22 cellular contexts compared by ENCODE assay signal in the genomic region with DNA sequence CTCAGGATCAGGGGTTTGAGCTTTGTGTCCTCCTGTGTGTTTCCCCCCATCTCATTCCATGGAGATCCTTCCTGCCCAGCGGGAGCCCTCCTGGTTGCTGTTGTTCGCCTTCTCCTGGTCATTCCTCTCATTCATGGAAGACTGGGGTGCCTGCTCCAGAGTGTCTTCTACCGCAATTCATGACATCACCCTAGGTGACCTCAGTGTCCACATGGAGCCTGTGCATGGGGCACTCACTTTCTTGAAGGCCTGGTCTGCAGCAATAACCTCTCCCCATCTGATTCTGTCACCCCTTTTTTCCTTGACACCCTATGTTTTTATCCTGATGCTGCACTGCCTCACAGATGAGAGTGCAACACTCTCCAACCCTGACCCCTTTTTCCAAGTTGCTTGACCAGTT. TPM values are rescaled to one million over a fixed set of nuclear protein-coding genes. Genes with fewer than 3 reads are reported as not detected.
DNase-seq lines count a peak whose midpoint lies in the region; ATAC-seq and TF ChIP-seq lines count a peak whose summit lies in the region.
"Had no signal": no experiment of that assay in that cellular context is flagged by ENCODE, and none has a peak within 500 bp of the region (broad histone marks: within the 10 kb centered on the region; RNA-seq: fewer than 3 reads in every experiment).

No MANE protein-coding gene starts in this region.

- no peaks in the 10 kb centered on the region for H3K9me3 ChIP-seq in OCI-LY3 (ENCODE audit: insufficient read depth, low read length)
- H3K9me3 ChIP-seq in hepatocyte (ENCODE audit: low read depth): no peaks in the 10 kb centered on the region
- H3K9me3 ChIP-seq: BLaER1 treated with 17β-estradiol and CSF1 and Interleukin-3, amounts not matched to agents 10 nM and 100 nM; MG63 had no signal

- H3K4me3 ChIP-seq in OCI-LY3 (ENCODE audit: low read length) (no peak overlapping the region), hepatocyte (no peak overlapping the region)
- H3K4me3 ChIP-seq: BLaER1 treated with 17β-estradiol and CSF1 and Interleukin-3, amounts not matched to agents 10 nM and 100 nM; MG63 had no signal

- H3K4me1 Mint-ChIP-seq in activated naive CD8-positive, alpha-beta T cell treated with anti-CD3 and anti-CD28 coated beads, Interleukin-2, amount 10 ng/mL, durations not matched to agents 7 days and 5 days: peaks cover 14% of the 10 kb centered on the region
- peaks cover 31% of the 10 kb centered on the region for H3K4me1 Mint-ChIP-seq in activated naive CD8-positive, alpha-beta T cell treated with anti-CD3 and anti-CD28 coated beads, Interleukin-2, amount 50 U/mL, for 24 hours
- peaks cover 21% of the 10 kb centered on the region for H3K4me1 Mint-ChIP-seq in activated CD4-positive, alpha-beta T cell treated with anti-CD3 and anti-CD28 coated beads for 36 hours

- CTCF ChIA-PET in activated CD4-positive, alpha-beta T cell treated with anti-CD3 and anti-CD28 coated beads for 36 hours (lab: Charles Lee): interaction anchor here (0.6 kb wide), 1 partner anchor 11 kb away, joined by 4 read pairs; no protein-coding TSS in a partner anchor

- H3K27me3 ChIP-seq in OCI-LY3 (ENCODE audit: low read depth, low read length): no peaks in the 10 kb centered on the region
- no peaks in the 10 kb centered on the region for H3K27me3 ChIP-seq in hepatocyte
- H3K27me3 ChIP-seq: BLaER1 treated with 17β-estradiol and CSF1 and Interleukin-3, amounts not matched to agents 10 nM and 100 nM; MG63 had no signal

- intact Hi-C loops in activated CD4-positive, alpha-beta T cell treated with anti-CD3 and anti-CD28 coated beads for 36 hours (cut with DNase I, micrococcal nuclease): no loop called here

- no peaks in the 10 kb centered on the region for H3K36me3 Mint-ChIP-seq in activated naive CD8-positive, alpha-beta T cell treated with anti-CD3 and anti-CD28 coated beads, Interleukin-2, amount 10 ng/mL, durations not matched to agents 7 days and 5 days
- no peaks in the 10 kb centered on the region for H3K36me3 Mint-ChIP-seq in activated naive CD8-positive, alpha-beta T cell treated with anti-CD3 and anti-CD28 coated beads, Interleukin-2, amount 50 U/mL, for 24 hours (ENCODE audit: low read depth)
- no peaks in the 10 kb centered on the region for H3K36me3 Mint-ChIP-seq in activated CD4-positive, alpha-beta T cell treated with anti-CD3 and anti-CD28 coated beads for 36 hours (ENCODE audit: low read depth)
- H3K36me3 Mint-ChIP-seq: CD4-positive, alpha-beta memory T cell had no signal

- peak overlapping the region; percentile 65; the same call in 1 of the 2 replicates for H3K9ac ChIP-seq in OCI-LY3 (ENCODE audit: low read length)
- H3K9ac ChIP-seq: BLaER1 treated with 17β-estradiol and CSF1 and Interleukin-3, amounts not matched to agents 10 nM and 100 nM had no signal

- no peak overlapping the region for H3K4me3 Mint-ChIP-seq in activated naive CD8-positive, alpha-beta T cell treated with anti-CD3 and anti-CD28 coated beads, Interleukin-2, amount 10 ng/mL, durations not matched to agents 7 days and 5 days
- H3K4me3 Mint-ChIP-seq in activated naive CD8-positive, alpha-beta T cell treated with anti-CD3 and anti-CD28 coated beads, Interleukin-2, amount 50 U/mL, for 24 hours: no peak overlapping the region
- no peak overlapping the region for H3K4me3 Mint-ChIP-seq in activated CD4-positive, alpha-beta T cell treated with anti-CD3 and anti-CD28 coated beads for 36 hours
- H3K4me3 Mint-ChIP-seq: CD4-positive, alpha-beta memory T cell had no signal

- no peaks in the 10 kb centered on the region for H3K9me2 ChIP-seq in hepatocyte (replicated peaks; ENCODE audit: insufficient read depth)

- no peak for ATAC-seq in activated naive CD8-positive, alpha-beta T cell treated with anti-CD3 and anti-CD28 coated beads, Interleukin-2, amount 10 ng/mL, durations not matched to agents 7 days and 5 days (ENCODE audit: low read depth)
- no peak for ATAC-seq in activated naive CD8-positive, alpha-beta T cell treated with anti-CD3 and anti-CD28 coated beads, Interleukin-2, amount 50 U/mL, for 24 hours
- ATAC-seq in activated CD4-positive, alpha-beta T cell treated with anti-CD3 and anti-CD28 coated beads for 36 hours: no peak
- ATAC-seq: HCT116 had no signal

- peak overlapping the region; percentile 11 for H3K27ac Mint-ChIP-seq in activated naive CD8-positive, alpha-beta T cell treated with anti-CD3 and anti-CD28 coated beads, Interleukin-2, amount 10 ng/mL, durations not matched to agents 7 days and 5 days
- H3K27ac Mint-ChIP-seq in activated naive CD8-positive, alpha-beta T cell treated with anti-CD3 and anti-CD28 coated beads, Interleukin-2, amount 50 U/mL, for 24 hours: no peak overlapping the region
- no peak overlapping the region for H3K27ac Mint-ChIP-seq in activated CD4-positive, alpha-beta T cell treated with anti-CD3 and anti-CD28 coated beads for 36 hours

- H3K79me2 ChIP-seq in OCI-LY3 (ENCODE audit: low read length) (peaks cover 71% of the 10 kb centered on the region), hepatocyte (peaks cover 11% of the 10 kb centered on the region)

- H4K20me1 ChIP-seq in OCI-LY3 (ENCODE audit: insufficient read depth, low read length): no peaks in the 10 kb centered on the region
- H4K20me1 ChIP-seq in hepatocyte (ENCODE audit: insufficient read depth, poor library complexity, severe bottlenecking): no peaks in the 10 kb centered on the region
- H4K20me1 ChIP-seq: BLaER1 treated with 17β-estradiol and CSF1 and Interleukin-3, amounts not matched to agents 10 nM and 100 nM had no signal

- peak overlapping the region; percentile 45 for H3K4me2 ChIP-seq in OCI-LY3 (ENCODE audit: low read length)
- H3K4me2 ChIP-seq in hepatocyte: peak overlapping the region; percentile 67
- H3K4me2 ChIP-seq: BLaER1 treated with 17β-estradiol and CSF1 and Interleukin-3, amounts not matched to agents 10 nM and 100 nM had no signal

- H3K27ac ChIP-seq in OCI-LY3 (ENCODE audit: low read length): peak overlapping the region; percentile 95
- peak overlapping the region; percentile 80 for H3K27ac ChIP-seq in hepatocyte
- H3K27ac ChIP-seq: BLaER1 treated with 17β-estradiol and CSF1 and Interleukin-3, amounts not matched to agents 10 nM and 100 nM had no signal

- TF ChIP-seq CTCF in OCI-LY3 (IDR thresholded peaks at IDR 0.05; ENCODE audit: low read depth, low read length) (no peak), hepatocyte (IDR thresholded peaks at IDR 0.05; ENCODE audit: poor library complexity) (no peak)

- no peak overlapping the region for H2AFZ ChIP-seq in OCI-LY3 (ENCODE audit: low read depth, low read length)
- H2AFZ ChIP-seq in hepatocyte: no peak overlapping the region

- DNase-seq in activated naive CD8-positive, alpha-beta T cell treated with anti-CD3 and anti-CD28 coated beads, Interleukin-2, amount 10 ng/mL, durations not matched to agents 7 days and 5 days: no peak
- DNase-seq in activated naive CD8-positive, alpha-beta T cell treated with anti-CD3 and anti-CD28 coated beads, Interleukin-2, amount 50 U/mL, for 24 hours: no peak
- DNase-seq in hepatocyte (ENCODE audit: low spot score): no peak
- no peak for DNase-seq in activated CD4-positive, alpha-beta T cell treated with anti-CD3 and anti-CD28 coated beads for 36 hours
- DNase-seq in AML-193 (lab: John Stamatoyannopoulos, UW): no peak
- no peak for DNase-seq in activated gamma-delta T cell (lab: John Stamatoyannopoulos, UW)
- DNase-seq: 8988T; CD4-positive, alpha-beta memory T cell; DND-41; KBM-7; MG63; NCI-H1105 treated with DMSO at 0.1 percent for 48 hours; NCI-H146; NCI-H1930; NCI-H2107; NCI-H524; NCI-H774; SHP77 treated with DMSO at 0.1 percent for 48 hours; SW 1271 had no signal

- H3K27me3 Mint-ChIP-seq in activated naive CD8-positive, alpha-beta T cell treated with anti-CD3 and anti-CD28 coated beads, Interleukin-2, amount 10 ng/mL, durations not matched to agents 7 days and 5 days: no peaks in the 10 kb centered on the region
- H3K27me3 Mint-ChIP-seq in activated naive CD8-positive, alpha-beta T cell treated with anti-CD3 and anti-CD28 coated beads, Interleukin-2, amount 50 U/mL, for 24 hours: no peaks in the 10 kb centered on the region
- no peaks in the 10 kb centered on the region for H3K27me3 Mint-ChIP-seq in activated CD4-positive, alpha-beta T cell treated with anti-CD3 and anti-CD28 coated beads for 36 hours
- H3K27me3 Mint-ChIP-seq: CD4-positive, alpha-beta memory T cell had no signal

- H3K4me1 ChIP-seq in OCI-LY3 (ENCODE audit: low read length) (peaks cover 79% of the 10 kb centered on the region), hepatocyte (ENCODE audit: insufficient read depth) (no peaks in the 10 kb centered on the region)

- 100% methylated on average over 3 of the region's 3 CpGs for WGBS in hepatocyte (ENCODE audit: low lambda C conversion rate, missing lambda C conversion rate)

- H3K9me3 Mint-ChIP-seq in activated naive CD8-positive, alpha-beta T cell treated with anti-CD3 and anti-CD28 coated beads, Interleukin-2, amount 10 ng/mL, durations not matched to agents 7 days and 5 days: no peaks in the 10 kb centered on the region
- no peaks in the 10 kb centered on the region for H3K9me3 Mint-ChIP-seq in activated naive CD8-positive, alpha-beta T cell treated with anti-CD3 and anti-CD28 coated beads, Interleukin-2, amount 50 U/mL, for 24 hours
- H3K9me3 Mint-ChIP-seq in activated CD4-positive, alpha-beta T cell treated with anti-CD3 and anti-CD28 coated beads for 36 hours (ENCODE audit: low read depth): no peaks in the 10 kb centered on the region
- H3K9me3 Mint-ChIP-seq: CD4-positive, alpha-beta memory T cell had no signal

- POLR2A ChIA-PET in activated naive CD8-positive, alpha-beta T cell treated with anti-CD3 and anti-CD28 coated beads, Interleukin-2, amount 10 ng/mL, durations not matched to agents 7 days and 5 days (lab: Charles Lee): interaction anchor here (0.6 kb wide), 1 partner anchor 249 kb away, joined by 3 read pairs; no protein-coding TSS in a partner anchor
- POLR2A ChIA-PET in activated CD4-positive, alpha-beta T cell treated with anti-CD3 and anti-CD28 coated beads for 36 hours (lab: Charles Lee): no interaction called here

- peaks cover 27% of the 10 kb centered on the region for H3K36me3 ChIP-seq in OCI-LY3 (replicated peaks; ENCODE audit: low read depth, low read length)
- no peaks in the 10 kb centered on the region for H3K36me3 ChIP-seq in hepatocyte (replicated peaks; ENCODE audit: insufficient read depth, low read depth)
- H3K36me3 ChIP-seq: BLaER1 treated with 17β-estradiol and CSF1 and Interleukin-3, amounts not matched to agents 10 nM and 100 nM; MG63 had no signal

RNA-seq across cellular contexts. Expression of a gene that starts 21.4 kb away (rescaled TPM):
- 10 to 100 TPM; 72.9 to 85.4 TPM for total RNA-seq in activated naive CD8-positive, alpha-beta T cell treated with anti-CD3 and anti-CD28 coated beads, Interleukin-2, amount 10 ng/mL, durations not matched to agents 7 days and 5 days
- total RNA-seq in hepatocyte: 41.0 and 50.1 TPM in 2 replicates
- polyA plus RNA-seq in hepatocyte: 55.8 and 56.1 TPM in 2 replicates
- total RNA-seq in activated CD4-positive, alpha-beta T cell treated with anti-CD3 and anti-CD28 coated beads for 36 hours: 10 to 100 TPM; 55.1 to 60.4 TPM
